Comparison of ENCODE assay signal across 7 cellular contexts in the genomic region with DNA sequence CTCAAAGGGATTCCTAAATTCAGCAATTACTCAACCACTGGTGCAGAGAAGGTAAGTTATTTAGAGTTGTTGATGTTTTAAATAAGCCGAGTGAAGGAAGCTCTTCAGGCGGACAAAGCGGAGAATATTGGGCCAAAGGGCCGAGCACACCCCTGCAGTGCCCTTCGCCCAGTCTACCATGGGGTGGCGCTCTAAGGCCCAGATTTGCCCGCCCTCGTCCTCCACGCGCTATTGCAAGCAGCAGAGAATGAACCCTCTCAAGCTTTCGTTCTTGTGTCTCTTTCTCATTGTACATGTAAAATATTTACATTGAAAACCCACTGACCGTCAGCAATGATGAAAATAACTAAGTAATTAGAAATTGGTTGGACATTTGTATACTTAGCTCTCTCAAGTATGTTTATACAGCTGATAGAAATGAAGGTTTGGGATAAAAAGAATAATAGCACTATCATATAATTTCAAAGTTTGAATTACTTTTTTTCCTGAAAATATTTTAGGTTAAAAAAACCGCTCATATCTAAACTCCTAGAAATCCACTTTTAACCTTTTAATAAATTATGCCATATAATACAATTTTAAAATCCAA.
A peak's percentile ranks its signal among the peaks of the same experiment; 100 is the strongest.
DNase-seq lines count a peak whose midpoint lies in the region; ATAC-seq and TF ChIP-seq lines count a peak whose summit lies in the region.

No MANE protein-coding gene starts in this region.

- no peak overlapping the region for H3K4me3 ChIP-seq in H7 (ENCODE audit: insufficient read depth, low read depth, low read length)
- H3K4me3 ChIP-seq in liver (ENCODE audit: low read depth in 1 of 3, low read length in 3 of 3) = peak overlapping the region in 1 of 3 donors; percentile 20

- no peaks in the 10 kb centered on the region for H3K27me3 ChIP-seq in H7 (ENCODE audit: control insufficient read depth, insufficient read depth, low read length)
- H3K27me3 ChIP-seq in liver (ENCODE audit: control insufficient read depth in 4 of 4, insufficient read depth in 4 of 4, low read length in 3 of 4) = no peaks in the 10 kb centered on the region

- no peak overlapping the region for H3K27ac Mint-ChIP-seq in chondrocyte (ENCODE audit: unreplicated experiment)
- H3K27ac Mint-ChIP-seq in naive thymus-derived CD8-positive, alpha-beta T cell = no peak overlapping the region
- no peak overlapping the region for H3K27ac Mint-ChIP-seq in effector memory CD8-positive, alpha-beta T cell

- peaks cover 3 to 29% (median 23%) of the 10 kb centered on the region in 4 donors for H3K4me1 ChIP-seq in liver (ENCODE audit: control insufficient read depth in 4 of 4, insufficient read depth in 4 of 4, low read length in 3 of 4)

- H3K9me3 Mint-ChIP-seq in chondrocyte (ENCODE audit: low read depth) = no peaks in the 10 kb centered on the region
- H3K9me3 Mint-ChIP-seq in naive thymus-derived CD8-positive, alpha-beta T cell = peaks cover 0 to 5% (median 0%) of the 10 kb centered on the region in 9 donors
- peaks cover 0 to 7% of the 10 kb centered on the region in 2 donors for H3K9me3 Mint-ChIP-seq in effector memory CD8-positive, alpha-beta T cell

- 16% methylated on average over 13 of the region's 13 CpGs for WGBS in liver

- ATAC-seq in naive thymus-derived CD8-positive, alpha-beta T cell = no peak
- ATAC-seq in effector memory CD8-positive, alpha-beta T cell (replicated peaks) = no peak

- H3K9ac ChIP-seq in liver (ENCODE audit: low read depth in 1 of 2, low read length in 2 of 2) = no peak overlapping the region

- H3K9me3 ChIP-seq in liver (ENCODE audit: control insufficient read depth in 4 of 4, low read length in 3 of 4) = no peaks in the 10 kb centered on the region

- H3K4me3 Mint-ChIP-seq in chondrocyte (ENCODE audit: unreplicated experiment) = no peak overlapping the region
- no peak overlapping the region for H3K4me3 Mint-ChIP-seq in naive thymus-derived CD8-positive, alpha-beta T cell
- H3K4me3 Mint-ChIP-seq in effector memory CD8-positive, alpha-beta T cell = no peak overlapping the region

- peak; percentile 88 to 96 for TF ChIP-seq RAD21 in liver (IDR thresholded peaks at IDR 0.05)

- H3K36me3 ChIP-seq in H7 (replicated peaks; ENCODE audit: control insufficient read depth, insufficient read depth, low read length) (no peaks in the 10 kb centered on the region), liver (ENCODE audit: control insufficient read depth in 4 of 4, insufficient read depth in 3 of 4, low read depth in 1 of 4, low read length in 3 of 4) (no peaks in the 10 kb centered on the region)

- H3K27me3 Mint-ChIP-seq in chondrocyte (ENCODE audit: low read depth) = peaks cover 30% of the 10 kb centered on the region
- peaks cover 9 to 21% (median 16%) of the 10 kb centered on the region in 5 donors for H3K27me3 Mint-ChIP-seq in naive thymus-derived CD8-positive, alpha-beta T cell
- H3K27me3 Mint-ChIP-seq in effector memory CD8-positive, alpha-beta T cell = no peaks in the 10 kb centered on the region

- no peak overlapping the region for H3K27ac ChIP-seq in liver (ENCODE audit: low read depth in 1 of 2, low read length in 2 of 2)

- no peaks in the 10 kb centered on the region for H3K36me3 Mint-ChIP-seq in chondrocyte (ENCODE audit: low read depth)
- H3K36me3 Mint-ChIP-seq in naive thymus-derived CD8-positive, alpha-beta T cell = no peaks in the 10 kb centered on the region
- no peaks in the 10 kb centered on the region for H3K36me3 Mint-ChIP-seq in effector memory CD8-positive, alpha-beta T cell (ENCODE audit: insufficient read depth)

- H3K4me1 Mint-ChIP-seq in chondrocyte (ENCODE audit: low read depth) = peaks cover 8% of the 10 kb centered on the region
- no peaks in the 10 kb centered on the region for H3K4me1 Mint-ChIP-seq in naive thymus-derived CD8-positive, alpha-beta T cell
- H3K4me1 Mint-ChIP-seq in effector memory CD8-positive, alpha-beta T cell (ENCODE audit: low read depth in 2 of 2) = no peaks in the 10 kb centered on the region

- POLR2A ChIA-PET in naive thymus-derived CD8-positive, alpha-beta T cell (lab: Charles Lee) = no interaction called here

- DNase-seq in H7 (peak; percentile 30), NCI-H526 treated with DMSO at 0.1 percent for 48 hours (lab: John Stamatoyannopoulos, UW) (peak; percentile 7), chondrocyte (ENCODE audit: low spot score) (no peak)
- DNase-seq in naive thymus-derived CD8-positive, alpha-beta T cell = no peak
- DNase-seq in effector memory CD8-positive, alpha-beta T cell = no peak

- TF ChIP-seq CTCF in GM12873 (IDR thresholded peaks at IDR 0.05; ENCODE audit: insufficient read depth, low read depth, low read length, missing control alignments) = peak; percentile 75
- peak; percentile 93 for TF ChIP-seq CTCF in chondrocyte (IDR thresholded peaks at IDR 0.05)
- peak; percentile 89 for TF ChIP-seq CTCF in liver (IDR thresholded peaks at IDR 0.05; ENCODE audit: low read depth, low read length, missing input control)

TF ChIP-seq in liver, 16 proteins besides CTCF, POLR2A, EP300 and RAD21:
- TF ChIP-seq YY1 (IDR thresholded peaks at IDR 0.05) (no peak), HNF4A (conservative IDR thresholded peaks at IDR 0.05) (peak in 1 of 2 donors; percentile 17), RXRA (IDR thresholded peaks at IDR 0.05) (peak in 1 of 2 donors; percentile 20), NR2F2 (IDR thresholded peaks at IDR 0.05) (no peak)
- TF ChIP-seq, protein P1, sequence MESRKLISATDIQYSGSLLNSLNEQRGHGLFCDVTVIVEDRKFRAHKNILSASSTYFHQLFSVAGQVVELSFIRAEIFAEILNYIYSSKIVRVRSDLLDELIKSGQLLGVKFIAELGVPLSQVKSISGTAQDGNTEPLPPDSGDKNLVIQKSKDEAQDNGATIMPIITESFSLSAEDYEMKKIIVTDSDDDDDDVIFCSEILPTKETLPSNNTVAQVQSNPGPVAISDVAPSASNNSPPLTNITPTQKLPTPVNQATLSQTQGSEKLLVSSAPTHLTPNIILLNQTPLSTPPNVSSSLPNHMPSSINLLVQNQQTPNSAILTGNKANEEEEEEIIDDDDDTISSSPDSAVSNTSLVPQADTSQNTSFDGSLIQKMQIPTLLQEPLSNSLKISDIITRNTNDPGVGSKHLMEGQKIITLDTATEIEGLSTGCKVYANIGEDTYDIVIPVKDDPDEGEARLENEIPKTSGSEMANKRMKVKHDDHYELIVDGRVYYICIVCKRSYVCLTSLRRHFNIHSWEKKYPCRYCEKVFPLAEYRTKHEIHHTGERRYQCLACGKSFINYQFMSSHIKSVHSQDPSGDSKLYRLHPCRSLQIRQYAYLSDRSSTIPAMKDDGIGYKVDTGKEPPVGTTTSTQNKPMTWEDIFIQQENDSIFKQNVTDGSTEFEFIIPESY (IDR thresholded peaks at IDR 0.05) = no peak
- TF ChIP-seq, protein P2, sequence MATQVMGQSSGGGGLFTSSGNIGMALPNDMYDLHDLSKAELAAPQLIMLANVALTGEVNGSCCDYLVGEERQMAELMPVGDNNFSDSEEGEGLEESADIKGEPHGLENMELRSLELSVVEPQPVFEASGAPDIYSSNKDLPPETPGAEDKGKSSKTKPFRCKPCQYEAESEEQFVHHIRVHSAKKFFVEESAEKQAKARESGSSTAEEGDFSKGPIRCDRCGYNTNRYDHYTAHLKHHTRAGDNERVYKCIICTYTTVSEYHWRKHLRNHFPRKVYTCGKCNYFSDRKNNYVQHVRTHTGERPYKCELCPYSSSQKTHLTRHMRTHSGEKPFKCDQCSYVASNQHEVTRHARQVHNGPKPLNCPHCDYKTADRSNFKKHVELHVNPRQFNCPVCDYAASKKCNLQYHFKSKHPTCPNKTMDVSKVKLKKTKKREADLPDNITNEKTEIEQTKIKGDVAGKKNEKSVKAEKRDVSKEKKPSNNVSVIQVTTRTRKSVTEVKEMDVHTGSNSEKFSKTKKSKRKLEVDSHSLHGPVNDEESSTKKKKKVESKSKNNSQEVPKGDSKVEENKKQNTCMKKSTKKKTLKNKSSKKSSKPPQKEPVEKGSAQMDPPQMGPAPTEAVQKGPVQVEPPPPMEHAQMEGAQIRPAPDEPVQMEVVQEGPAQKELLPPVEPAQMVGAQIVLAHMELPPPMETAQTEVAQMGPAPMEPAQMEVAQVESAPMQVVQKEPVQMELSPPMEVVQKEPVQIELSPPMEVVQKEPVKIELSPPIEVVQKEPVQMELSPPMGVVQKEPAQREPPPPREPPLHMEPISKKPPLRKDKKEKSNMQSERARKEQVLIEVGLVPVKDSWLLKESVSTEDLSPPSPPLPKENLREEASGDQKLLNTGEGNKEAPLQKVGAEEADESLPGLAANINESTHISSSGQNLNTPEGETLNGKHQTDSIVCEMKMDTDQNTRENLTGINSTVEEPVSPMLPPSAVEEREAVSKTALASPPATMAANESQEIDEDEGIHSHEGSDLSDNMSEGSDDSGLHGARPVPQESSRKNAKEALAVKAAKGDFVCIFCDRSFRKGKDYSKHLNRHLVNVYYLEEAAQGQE (IDR thresholded peaks at IDR 0.05) = no peak

Comparison
In these comparisons a context has a peak if more than half of its experiments do, and no peak if none do; other contexts are left out.
1. DNase-seq: peak in H7 (single experiment) and NCI-H526 treated with DMSO at 0.1 percent for 48 hours (single experiment); none in chondrocyte (single experiment), naive thymus-derived CD8-positive, alpha-beta T cell (0 of 10) and effector memory CD8-positive, alpha-beta T cell (0 of 3).
2. Peak in every context shown above with its lines, with median percentiles within 50 percentile points of each other: CTCF ChIP-seq.